8 cellular contexts compared by ENCODE assay signal in the genomic region with DNA sequence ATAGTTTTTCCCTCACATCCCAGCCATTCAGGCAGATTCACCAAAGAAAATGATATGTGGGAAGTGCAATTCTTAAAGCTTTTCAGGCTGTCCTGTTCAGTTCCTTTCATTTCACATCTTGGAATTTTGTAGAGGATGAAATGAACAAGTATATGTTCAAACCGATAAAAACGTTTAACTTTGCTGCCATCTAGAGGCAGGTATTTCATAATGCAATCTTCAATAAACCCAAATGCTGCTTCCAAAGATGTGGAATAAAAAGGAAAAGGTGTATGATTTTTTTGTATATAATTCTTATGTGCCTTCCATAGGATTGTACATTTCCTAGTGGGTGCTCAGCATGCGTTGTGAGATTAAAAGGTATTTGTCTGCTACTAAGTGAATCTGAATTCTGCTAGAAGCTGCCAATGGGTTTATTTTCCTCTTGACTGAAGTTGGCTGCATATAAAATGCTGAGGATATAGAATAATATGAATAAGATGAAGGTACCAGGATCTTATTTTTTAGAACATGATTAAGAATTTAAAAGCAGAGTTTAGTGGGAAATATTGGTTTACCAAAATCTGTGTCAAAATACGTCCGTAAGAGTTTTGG.
DNase-seq lines count a peak whose midpoint lies in the region; ATAC-seq and TF ChIP-seq lines count a peak whose summit lies in the region.

No MANE protein-coding gene starts in this region.

- H3T11ph ChIP-seq in H9 (ENCODE audit: low read length), result no peak overlapping the region

- H2BK12ac ChIP-seq in H9 (ENCODE audit: insufficient read length, low read depth, low read length), result no peak overlapping the region

- no peak overlapping the region for H2BK120ac ChIP-seq in H9 (ENCODE audit: low read depth, low read length, poor library complexity, severe bottlenecking)

- no peaks in the 10 kb centered on the region for H3K9me3 Mint-ChIP-seq in H9
- no peaks in the 10 kb centered on the region for H3K9me3 Mint-ChIP-seq in activated T-helper 17 cell treated with anti-CD3 and anti-CD28 coated beads, Interleukin-2, amount 50 U/mL, for 72 hours

- H3K4me3 ChIP-seq in AG04450 (ENCODE audit: low read depth, low read length), result no peak overlapping the region

- H3K27ac ChIP-seq in AG04450 (ENCODE audit: low read depth, low read length), result no peak overlapping the region
- no peak overlapping the region for H3K27ac ChIP-seq in H9 (ENCODE audit: insufficient read length, low read depth, low read length)

- H3K4me3 Mint-ChIP-seq in H9, result no peak overlapping the region
- no peak overlapping the region for H3K4me3 Mint-ChIP-seq in activated T-helper 17 cell treated with anti-CD3 and anti-CD28 coated beads, Interleukin-2, amount 50 U/mL, for 72 hours

- H4K91ac ChIP-seq in H9 (ENCODE audit: insufficient read length, low read depth, low read length), result no peak overlapping the region

- H2AFZ ChIP-seq in H9 (ENCODE audit: low read length), result no peak overlapping the region

- H4K8ac ChIP-seq in H9 (replicated peaks; ENCODE audit: insufficient read length, low read depth, low read length), result no peak overlapping the region

- DNase-seq in AG04450 (ENCODE audit: low read depth, low spot score), result no peak
- no peak for DNase-seq in H9
- peak; percentile 18 for DNase-seq in NCI-H82 treated with DMSO at 0.1 percent for 48 hours (lab: John Stamatoyannopoulos, UW; ENCODE audit: unreplicated experiment)
- peak; percentile 86 for DNase-seq in dedifferentiated amniotic fluid mesenchymal stem cell (ENCODE audit: extremely low spot score)
- peak; percentile 67 to 73 for DNase-seq in lung microvascular endothelial cell (ENCODE audit: low read depth in 2 of 2)
- no peak for DNase-seq in HK-2 (ENCODE audit: unreplicated experiment)
- DNase-seq in mucosa of gallbladder (ENCODE audit: low spot score), result no peak

- H3K27me3 ChIP-seq in AG04450 (ENCODE audit: control insufficient read depth, insufficient read depth, low read length) (no peaks in the 10 kb centered on the region), H9 (ENCODE audit: insufficient read depth, low read length) (no peaks in the 10 kb centered on the region)

- CTCF ChIA-PET in AG04450 (lab: Charles Lee), result interaction anchor here (0.6 to 7.1 kb wide), 20 partner anchors 9 to 352 kb away, joined by 3 to 147 read pairs (median 4); no protein-coding TSS in a partner anchor

- no peak overlapping the region for H4K5ac ChIP-seq in H9 (ENCODE audit: insufficient read length, low read depth, low read length)

- no peak overlapping the region for H3K9ac ChIP-seq in H9 (ENCODE audit: extremely low read depth, insufficient read length, low read length)

- no peak overlapping the region for H3K14ac ChIP-seq in H9 (ENCODE audit: insufficient read depth, low read length)

- H3K18ac ChIP-seq in H9 (ENCODE audit: insufficient read length, low read depth, low read length), result no peak overlapping the region

- ATAC-seq in activated T-helper 17 cell treated with anti-CD3 and anti-CD28 coated beads, Interleukin-2, amount 50 U/mL, for 72 hours (replicated peaks), result no peak

- H4K20me1 ChIP-seq in H9 (ENCODE audit: control insufficient read depth, insufficient read depth, insufficient read length), result no peaks in the 10 kb centered on the region

- H3K36me3 Mint-ChIP-seq in H9 (ENCODE audit: insufficient read depth in 1 of 3, low read depth in 3 of 3), result no peaks in the 10 kb centered on the region
- H3K36me3 Mint-ChIP-seq in activated T-helper 17 cell treated with anti-CD3 and anti-CD28 coated beads, Interleukin-2, amount 50 U/mL, for 72 hours (ENCODE audit: low read depth), result no peaks in the 10 kb centered on the region

- H3K56ac ChIP-seq in H9 (ENCODE audit: insufficient read length, low read depth, low read length), result no peak overlapping the region

- POLR2A ChIA-PET in AG04450 (lab: Yijun Ruan, JAX), result no interaction called here

- H3K23me2 ChIP-seq in H9 (ENCODE audit: insufficient read length, low read depth, low read length, poor library complexity, severe bottlenecking), result no peaks in the 10 kb centered on the region

- no peak overlapping the region for H3K4me2 ChIP-seq in H9 (ENCODE audit: insufficient read depth, insufficient read length, low read length)

- H3K9me3 ChIP-seq in AG04450 (ENCODE audit: control insufficient read depth, insufficient read depth, low read length), result no peaks in the 10 kb centered on the region
- H3K9me3 ChIP-seq in H9 (ENCODE audit: control insufficient read depth, low read depth, low read length), result no peaks in the 10 kb centered on the region

- H2BK20ac ChIP-seq in H9 (ENCODE audit: low read depth, low read length, poor library complexity, severe bottlenecking), result no peak overlapping the region

- no CpG with 5 or more reads among the region's 5 CpGs for WGBS in H9 (ENCODE audit: extremely low coverage, insufficient read length, low lambda C conversion rate)

- no peaks in the 10 kb centered on the region for H3K79me1 ChIP-seq in H9 (ENCODE audit: insufficient read depth, low read depth, low read length, poor library complexity, severe bottlenecking)

- H3K4me1 ChIP-seq in H9 (ENCODE audit: insufficient read depth, low read length), result no peaks in the 10 kb centered on the region

- no peak overlapping the region for H3K27ac Mint-ChIP-seq in H9
- no peak overlapping the region for H3K27ac Mint-ChIP-seq in activated T-helper 17 cell treated with anti-CD3 and anti-CD28 coated beads, Interleukin-2, amount 50 U/mL, for 72 hours

- no peaks in the 10 kb centered on the region for H3K79me2 ChIP-seq in H9 (ENCODE audit: insufficient read depth, low read length)

- TF ChIP-seq CTCF in AG04450 (IDR thresholded peaks at IDR 0.05; ENCODE audit: low read depth, low read length) (peak; percentile 59), H9 (conservative IDR thresholded peaks at IDR 0.05) (peak; percentile 77)

- no peak overlapping the region for H2BK5ac ChIP-seq in H9 (ENCODE audit: insufficient read length, low read length)

- H3K23ac ChIP-seq in H9 (ENCODE audit: insufficient read length, low read depth, low read length), result no peak overlapping the region

- H3K4ac ChIP-seq in H9 (ENCODE audit: low read depth, low read length), result no peak overlapping the region

- H3K4me1 Mint-ChIP-seq in H9, result peaks cover 15% of the 10 kb centered on the region in 2 experiments
- no peaks in the 10 kb centered on the region for H3K4me1 Mint-ChIP-seq in activated T-helper 17 cell treated with anti-CD3 and anti-CD28 coated beads, Interleukin-2, amount 50 U/mL, for 72 hours

- no peaks in the 10 kb centered on the region for H3K27me3 Mint-ChIP-seq in H9 (ENCODE audit: low read depth)
- H3K27me3 Mint-ChIP-seq in activated T-helper 17 cell treated with anti-CD3 and anti-CD28 coated beads, Interleukin-2, amount 50 U/mL, for 72 hours, result no peaks in the 10 kb centered on the region

- no peak overlapping the region for H2BK15ac ChIP-seq in H9 (ENCODE audit: low read depth, low read length)

- H2AK5ac ChIP-seq in H9 (ENCODE audit: insufficient read length, low read length), result no peak overlapping the region

Comparison
In these comparisons a context has a peak if more than half of its experiments do, and no peak if none do; other contexts are left out.
1. DNase-seq: peak in NCI-H82 treated with DMSO at 0.1 percent for 48 hours (single experiment), dedifferentiated amniotic fluid mesenchymal stem cell (single experiment) and lung microvascular endothelial cell (2 of 2); none in AG04450 (single experiment), H9 (single experiment), HK-2 (single experiment) and mucosa of gallbladder (single experiment).